Comparison of ENCODE assay signal across 23 cellular contexts in the genomic region with DNA sequence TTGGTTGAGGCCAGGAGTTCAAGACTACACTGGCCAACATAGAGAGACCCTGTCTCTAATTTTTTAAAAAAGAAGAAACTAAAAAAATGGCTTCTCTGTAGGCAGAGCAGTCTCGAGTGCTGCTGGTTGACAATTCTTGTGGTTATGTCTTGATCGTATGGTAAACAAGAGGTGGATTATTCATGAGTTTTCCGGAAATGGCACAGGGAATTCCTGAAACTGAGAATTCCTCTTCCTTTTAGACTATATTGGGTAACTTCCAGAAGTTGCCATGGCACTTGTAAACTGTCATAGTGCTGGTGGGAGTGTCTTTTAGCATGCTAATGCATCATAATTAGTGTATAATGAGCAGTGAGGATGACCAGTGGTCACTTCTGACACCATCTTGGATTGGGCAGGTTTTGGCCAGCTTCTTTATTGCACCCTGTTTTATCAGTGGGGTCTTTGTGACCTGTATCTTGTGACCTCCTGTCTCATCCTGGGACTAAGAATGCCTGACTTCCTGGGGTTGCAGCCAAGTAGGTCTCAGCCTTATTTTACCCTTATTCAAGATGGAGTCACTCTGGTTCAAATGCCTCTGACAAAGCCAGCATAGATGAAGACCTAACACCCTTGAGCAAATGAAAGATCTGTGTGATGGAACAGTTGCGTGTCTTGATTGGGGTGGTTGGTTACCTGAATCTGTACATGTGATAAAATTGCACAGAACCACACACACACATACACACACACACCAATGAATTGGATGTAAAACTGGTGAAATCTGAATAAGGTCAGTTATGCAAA.
"Had no signal": no experiment of that assay in that cellular context is flagged by ENCODE, and none has a peak within 500 bp of the region (broad histone marks: within the 10 kb centered on the region; RNA-seq: fewer than 3 reads in every experiment).

No MANE protein-coding gene starts in this region.

- H3K27ac Mint-ChIP-seq: activated CD4-positive, alpha-beta T cell treated with anti-CD3 and anti-CD28 coated beads, Interleukin-2, amount 10 ng/mL, durations not matched to agents 7 days and 5 days; activated naive CD4-positive, alpha-beta T cell treated with anti-CD3 and anti-CD28 coated beads, Interleukin-2, amount 10 ng/mL, durations not matched to agents 7 days and 5 days; natural killer cell; type B pancreatic cell had no signal

- H3K36me3 Mint-ChIP-seq: activated naive CD4-positive, alpha-beta T cell treated with anti-CD3 and anti-CD28 coated beads, Interleukin-2, amount 10 ng/mL, durations not matched to agents 7 days and 5 days had no signal

- H3K4me3 ChIP-seq: gastrocnemius medialis, left ventricle myocardium inferior, ovary, prostate gland, spleen, testis, vagina had no signal

- H3K27me3 ChIP-seq: brain microvascular endothelial cell, gastrocnemius medialis, ovary, spleen, testis, vagina had no signal

- H3K36me3 ChIP-seq: brain microvascular endothelial cell, gastrocnemius medialis, left ventricle myocardium inferior, ovary, prostate gland, spleen, vagina, WERI-Rb-1 had no signal

- H3K4me1 ChIP-seq: gastrocnemius medialis, left ventricle myocardium inferior, prostate gland, spleen, testis, vagina had no signal

- H3K27ac ChIP-seq: brain microvascular endothelial cell, gastrocnemius medialis, left ventricle myocardium inferior, ovary, prostate gland, spleen, testis, vagina, WERI-Rb-1 had no signal

- DNase-seq: activated CD4-positive, alpha-beta T cell treated with anti-CD3 and anti-CD28 coated beads, Interleukin-2, amount 10 ng/mL, durations not matched to agents 7 days and 5 days; activated CD4-positive, CD25-positive, alpha-beta regulatory T cell treated with anti-CD3 and anti-CD28 coated beads, Interleukin-2, amount 50 U/mL, for 72 hours; activated naive CD4-positive, alpha-beta T cell treated with anti-CD3 and anti-CD28 coated beads, Interleukin-2, amount 10 ng/mL, durations not matched to agents 7 days and 5 days; activated T-cell treated with anti-CD3 and anti-CD28 coated beads, Interleukin-2, amount 50 U/mL, for 48 hours; anterior cingulate cortex; brain microvascular endothelial cell; caudate nucleus; dermis blood vessel endothelial cell; effector CD8-positive, alpha-beta T cell; gastrocnemius medialis; hippocampal formation; left ventricle myocardium inferior; midbrain; natural killer cell; ovary; spleen; stimulated activated CD4-positive, alpha-beta T cell treated with anti-CD3 and anti-CD28 coated beads, Interleukin-4, amount 100 ng/mL, for 1 hour; stimulated activated naive CD4-positive, alpha-beta T cell; testis; WERI-Rb-1 had no signal

- H3K9me3 Mint-ChIP-seq: activated naive CD4-positive, alpha-beta T cell treated with anti-CD3 and anti-CD28 coated beads, Interleukin-2, amount 10 ng/mL, durations not matched to agents 7 days and 5 days had no signal

- H3K27me3 Mint-ChIP-seq: type B pancreatic cell had no signal

- H3K4me1 Mint-ChIP-seq: activated CD4-positive, alpha-beta T cell treated with anti-CD3 and anti-CD28 coated beads, Interleukin-2, amount 10 ng/mL, durations not matched to agents 7 days and 5 days; activated naive CD4-positive, alpha-beta T cell treated with anti-CD3 and anti-CD28 coated beads, Interleukin-2, amount 10 ng/mL, durations not matched to agents 7 days and 5 days; natural killer cell had no signal

- H3K9me3 ChIP-seq: gastrocnemius medialis, ovary, prostate gland, testis had no signal

- H3K4me3 Mint-ChIP-seq: activated CD4-positive, alpha-beta T cell treated with anti-CD3 and anti-CD28 coated beads, Interleukin-2, amount 10 ng/mL, durations not matched to agents 7 days and 5 days; activated naive CD4-positive, alpha-beta T cell treated with anti-CD3 and anti-CD28 coated beads, Interleukin-2, amount 10 ng/mL, durations not matched to agents 7 days and 5 days; natural killer cell; type B pancreatic cell had no signal

- ATAC-seq: gastrocnemius medialis, natural killer cell had no signal
